In genomic region chr4:94562285-94562684, GRCh38 we compare ENCODE assay signal across 20 cellular contexts.
DNase-seq lines count a peak whose midpoint lies in the region; ATAC-seq, FAIRE-seq and TF ChIP-seq lines count a peak whose summit lies in the region.
"Had no signal": no experiment of that assay in that cellular context is flagged by ENCODE, and none has a peak within 500 bp of the region (broad histone marks: within the 10 kb centered on the region; RNA-seq: fewer than 3 reads in every experiment).

No MANE protein-coding gene starts in this region.

- DNase-seq in Caco-2 (no peak), RWPE2 (ENCODE audit: low spot score) (no peak), HepG2 (ENCODE audit: low spot score) (no peak), NCI-H2196 (lab: John Stamatoyannopoulos, UW; ENCODE audit: unreplicated experiment) (no peak), frontal cortex (ENCODE audit: low spot score in 2 of 2) (no peak)
- DNase-seq: CD4-positive, alpha-beta T cell; DND-41; GDM1; GOT3; MM.1S; NCI-H1105; NCI-H187; NCI-H510A treated with DMSO at 0.1 percent for 48 hours; Peyer's patch; SIG-M5 had no signal

- H3K36me3 ChIP-seq in Caco-2 (ENCODE audit: control insufficient read depth, insufficient read depth, low read length): no peaks in the 10 kb centered on the region
- 0 out of 2 replicates have a peak, but pooled peaks cover 4% of the 10 kb centered on the region for H3K36me3 ChIP-seq in RWPE2 (ENCODE audit: low read depth)
- no peaks in the 10 kb centered on the region for H3K36me3 ChIP-seq in HepG2 (replicated peaks in 1 of 2; ENCODE audit: control insufficient read depth in 1 of 2, insufficient read depth in 2 of 2, low read length in 2 of 2)
- H3K36me3 ChIP-seq in skeletal muscle tissue (ENCODE audit: control insufficient read depth in 3 of 3, insufficient read depth in 3 of 3, low read length in 3 of 3): no peaks in the 10 kb centered on the region
- H3K36me3 ChIP-seq: Peyer's patch had no signal

- ATAC-seq in RWPE2 (ENCODE audit: low read depth) (no peak), HepG2 (no peak), GM21367 (IDR thresholded peaks at IDR 0.05; ENCODE audit: unreplicated experiment) (no peak)

- H3K4me1 ChIP-seq in Caco-2 (peaks cover 77% of the 10 kb centered on the region), RWPE2 (ENCODE audit: insufficient read depth, poor library complexity, severe bottlenecking) (peaks cover 46% of the 10 kb centered on the region), HepG2 (ENCODE audit: insufficient read depth, low read length) (peaks cover 72% of the 10 kb centered on the region), skeletal muscle tissue (ENCODE audit: control insufficient read depth in 3 of 3, insufficient read depth in 3 of 3, low read length in 3 of 3) (peaks cover 26 to 43% (median 40%) of the 10 kb centered on the region in 3 donors)

- no peaks in the 10 kb centered on the region for H3K9me3 Mint-ChIP-seq in Caco-2 (ENCODE audit: unreplicated experiment)
- H3K9me3 Mint-ChIP-seq: CD4-positive, alpha-beta T cell had no signal

- CTCF ChIA-PET in Caco-2 (lab: Charles Lee): no interaction called here
- CTCF ChIA-PET in HepG2 (lab: Yijun Ruan, JAX; ENCODE audit: low intra/inter-chr PET ratio, low total read pairs): no interaction called here

- H4K20me1 ChIP-seq in HepG2 (ENCODE audit: insufficient read depth, low read length): no peaks in the 10 kb centered on the region

- FAIRE-seq in HepG2 (lab: Jason Lieb, UNC) (no peak), frontal cortex (lab: Jason Lieb, UNC) (no peak)
- FAIRE-seq: D721Med had no signal

- TF ChIP-seq RAD21 in HepG2 (CRISPR knock-in tag; IDR thresholded peaks at IDR 0.05): no peak

- peaks cover 6% of the 10 kb centered on the region for H3K36me3 Mint-ChIP-seq in Caco-2 (ENCODE audit: insufficient read depth, unreplicated experiment)

- H3K27ac ChIP-seq in RWPE2 (ENCODE audit: poor library complexity, severe bottlenecking) (peak overlapping the region; percentile 65), HepG2 (ENCODE audit: extremely low read length, insufficient read depth, low read length) (peak overlapping the region; percentile 19), skeletal muscle tissue (ENCODE audit: low read depth, low read length) (peak overlapping the region; percentile 36)
- H3K27ac ChIP-seq: KMS-11, Peyer's patch had no signal

- H3K79me2 ChIP-seq in HepG2 (ENCODE audit: insufficient read depth, low read length): peaks cover 12% of the 10 kb centered on the region

- TF ChIP-seq CTCF in Caco-2 (IDR thresholded peaks at IDR 0.05; ENCODE audit: insufficient read depth in 1 of 2, low read depth in 1 of 2, low read length in 1 of 2, severe bottlenecking in 1 of 2, unreplicated experiment in 1 of 2) (no peak), RWPE2 (IDR thresholded peaks at IDR 0.05; ENCODE audit: poor library complexity, severe bottlenecking) (no peak), HepG2 (CRISPR knock-in tag; IDR thresholded peaks at IDR 0.05) (no peak)

- no peak overlapping the region for H2AFZ ChIP-seq in HepG2 (ENCODE audit: low read length)

- no peak overlapping the region for H3K4me2 ChIP-seq in HepG2 (ENCODE audit: low read depth, low read length)
- H3K4me2 ChIP-seq: KMS-11 had no signal

- H3K4me1 Mint-ChIP-seq in Caco-2 (ENCODE audit: low read depth, unreplicated experiment): peaks cover 16% of the 10 kb centered on the region
- H3K4me1 Mint-ChIP-seq: B cell had no signal

- WGBS in HepG2 (ENCODE audit: low lambda C conversion rate): 81% methylated on average over 1 of the region's 1 CpG

- H3K27me3 ChIP-seq in Caco-2 (replicated peaks; ENCODE audit: control insufficient read depth, insufficient read depth, low read length): no peaks in the 10 kb centered on the region
- no peaks in the 10 kb centered on the region for H3K27me3 ChIP-seq in RWPE2 (ENCODE audit: insufficient read depth, poor library complexity, severe bottlenecking)
- no peaks in the 10 kb centered on the region for H3K27me3 ChIP-seq in HepG2 (ENCODE audit: control insufficient read depth in 1 of 2, insufficient read depth in 2 of 2, low read length in 2 of 2)
- no peaks in the 10 kb centered on the region for H3K27me3 ChIP-seq in skeletal muscle tissue (ENCODE audit: control insufficient read depth in 3 of 3, insufficient read depth in 3 of 3, low read length in 3 of 3)
- H3K27me3 ChIP-seq: Peyer's patch had no signal

- H3K4me3 ChIP-seq in Caco-2 (ENCODE audit: low read depth, low read length) (no peak overlapping the region), RWPE2 (ENCODE audit: severe bottlenecking) (no peak overlapping the region), HepG2 (replicated peaks in 1 of 3; ENCODE audit: insufficient read depth in 1 of 3, low read depth in 2 of 3, low read length in 3 of 3) (no peak overlapping the region), skeletal muscle tissue (ENCODE audit: low read length in 3 of 3) (no peak overlapping the region)
- H3K4me3 ChIP-seq: Peyer's patch had no signal

- POLR2A ChIA-PET in Caco-2 (lab: Charles Lee): no interaction called here
- POLR2A ChIA-PET in HepG2 (lab: Yijun Ruan, JAX): interaction anchor here (1.3 kb wide), 1 partner anchor 111 kb away, joined by 3 read pairs; the partner anchor contains the start of gene PDLIM5

- no peak for TF ChIP-seq POLR2A in HepG2 (IDR thresholded peaks at IDR 0.05; ENCODE audit: insufficient read depth in 1 of 2, low read depth in 2 of 2, low read length in 2 of 2)

- H3K27me3 Mint-ChIP-seq in Caco-2 (ENCODE audit: insufficient read depth, unreplicated experiment): no peaks in the 10 kb centered on the region
- H3K27me3 Mint-ChIP-seq: B cell; CD4-positive, alpha-beta T cell had no signal

- no TSS peak for BruUV-seq in Caco-2 (replicated peaks; lab: Mats Ljungman, UMichigan)
- no TSS peak for BruUV-seq in HepG2 (replicated peaks; lab: Mats Ljungman, UMichigan)

- TF ChIP-seq EP300 in HepG2 (IDR thresholded peaks at IDR 0.05; ENCODE audit: low read depth in 2 of 2, low read length in 2 of 2): no peak
- TF ChIP-seq EP300 in HepG2 (CRISPR knock-in tag; IDR thresholded peaks at IDR 0.05; ENCODE audit: borderline replicate concordance): no peak

- in situ Hi-C loops in HepG2 (cut with HindIII; ENCODE audit: extremely low pct_ligation_motif_present, low pct_unique_long_range_greater_than_20kb): no loop called here

- intact Hi-C loops in Caco-2 (cut with micrococcal nuclease; ENCODE audit: unreplicated experiment) (loop anchor here (5.0 kb wide), 1 partner anchor 45 kb away; no protein-coding TSS in a partner anchor), HepG2 (cut with micrococcal nuclease; ENCODE audit: unreplicated experiment) (loop anchor here (5.0 to 10.0 kb wide), 3 partner anchors 90 to 137 kb away; partner anchors contain the start of gene PDLIM5)

- peak overlapping the region; percentile 28 for H3K27ac Mint-ChIP-seq in Caco-2 (ENCODE audit: unreplicated experiment)
- H3K27ac Mint-ChIP-seq: B cell; CD4-positive, alpha-beta T cell had no signal

- H3K4me3 Mint-ChIP-seq in Caco-2 (ENCODE audit: unreplicated experiment): no peak overlapping the region
- H3K4me3 Mint-ChIP-seq: B cell; CD4-positive, alpha-beta T cell had no signal

- H3K9me3 ChIP-seq in Caco-2 (no peaks in the 10 kb centered on the region), RWPE2 (ENCODE audit: severe bottlenecking) (no peaks in the 10 kb centered on the region), HepG2 (ENCODE audit: low read length) (no peaks in the 10 kb centered on the region), skeletal muscle tissue (ENCODE audit: control insufficient read depth in 3 of 3, low read length in 3 of 3) (no peaks in the 10 kb centered on the region)
- H3K9me3 ChIP-seq: Peyer's patch had no signal

- H3K9ac ChIP-seq in HepG2 (ENCODE audit: insufficient read depth, low read depth, low read length): no peak overlapping the region
- H3K9ac ChIP-seq in skeletal muscle tissue (ENCODE audit: low read depth in 1 of 3, low read length in 3 of 3): no peak overlapping the region
- H3K9ac ChIP-seq: KMS-11 had no signal

TF ChIP-seq in HepG2, 621 proteins besides CTCF, POLR2A, EP300 and RAD21 (continues in another document):
- no peak for TF ChIP-seq KLF9 (CRISPR knock-in tag; IDR thresholded peaks at IDR 0.05; ENCODE audit: low read depth)
- no peak for TF ChIP-seq ZNF232 (CRISPR knock-in tag; IDR thresholded peaks at IDR 0.05; ENCODE audit: borderline replicate concordance)
- no peak for TF ChIP-seq SRY (CRISPR knock-in tag; IDR thresholded peaks at IDR 0.05)
- TF ChIP-seq NR2F2 (IDR thresholded peaks at IDR 0.05; ENCODE audit: borderline replicate concordance, low read depth): no peak
- no peak for TF ChIP-seq ATF1 (CRISPR knock-in tag; IDR thresholded peaks at IDR 0.05)
- no peak for TF ChIP-seq MAF1 (CRISPR knock-in tag; IDR thresholded peaks at IDR 0.05; ENCODE audit: borderline replicate concordance)
- TF ChIP-seq RBFOX2 (IDR thresholded peaks at IDR 0.05; ENCODE audit: low read depth, low read length): no peak
- no peak for TF ChIP-seq BRF2 (CRISPR knock-in tag; IDR thresholded peaks at IDR 0.05)
- no peak for TF ChIP-seq ZNF781 (CRISPR knock-in tag; IDR thresholded peaks at IDR 0.05; ENCODE audit: borderline replicate concordance, not compliant biosample characterization)
- TF ChIP-seq ZNF564 (CRISPR knock-in tag; IDR thresholded peaks at IDR 0.05): no peak
- TF ChIP-seq RXRB (CRISPR knock-in tag; IDR thresholded peaks at IDR 0.05; ENCODE audit: borderline replicate concordance): no peak
- TF ChIP-seq SOX13 (IDR thresholded peaks at IDR 0.05): no peak
- no peak for TF ChIP-seq SOX13 (CRISPR knock-in tag; conservative IDR thresholded peaks at IDR 0.05 in 1 of 2, IDR thresholded peaks at IDR 0.05 in 1 of 2)
- TF ChIP-seq GFI1 (CRISPR knock-in tag; IDR thresholded peaks at IDR 0.05; ENCODE audit: borderline replicate concordance): no peak
